21 cellular contexts compared by ENCODE assay signal in genomic region chr5:35416217-35416988, GRCh38.
"Had no signal": no experiment of that assay in that cellular context is flagged by ENCODE, and none has a peak within 500 bp of the region (broad histone marks: within the 10 kb centered on the region; RNA-seq: fewer than 3 reads in every experiment).

No MANE protein-coding gene starts in this region.

- H3K4me3 Mint-ChIP-seq: activated CD4-positive, alpha-beta T cell treated with anti-CD3 and anti-CD28 coated beads, Interleukin-2, amount 10 ng/mL, durations not matched to agents 24 days and 14 days; activated CD8-positive, alpha-beta memory T cell treated with anti-CD3 and anti-CD28 coated beads, Interleukin-2, amount 10 ng/mL, durations not matched to agents 7 days and 5 days; activated CD8-positive, alpha-beta T cell treated with anti-CD3 and anti-CD28 coated beads for 36 hours; activated naive CD4-positive, alpha-beta T cell treated with anti-CD3 and anti-CD28 coated beads, Interleukin-2, amount 10 ng/mL, durations not matched to agents 7 days and 5 days; endodermal cell; naive thymus-derived CD4-positive, alpha-beta T cell; neural crest cell had no signal

- H3K27ac Mint-ChIP-seq: activated CD4-positive, alpha-beta T cell treated with anti-CD3 and anti-CD28 coated beads, Interleukin-2, amount 10 ng/mL, durations not matched to agents 24 days and 14 days; activated CD8-positive, alpha-beta memory T cell treated with anti-CD3 and anti-CD28 coated beads, Interleukin-2, amount 10 ng/mL, durations not matched to agents 7 days and 5 days; activated CD8-positive, alpha-beta T cell treated with anti-CD3 and anti-CD28 coated beads for 36 hours; activated naive CD4-positive, alpha-beta T cell treated with anti-CD3 and anti-CD28 coated beads, Interleukin-2, amount 10 ng/mL, durations not matched to agents 7 days and 5 days; endodermal cell; naive thymus-derived CD4-positive, alpha-beta T cell had no signal

- H3K36me3 Mint-ChIP-seq: activated CD8-positive, alpha-beta memory T cell treated with anti-CD3 and anti-CD28 coated beads, Interleukin-2, amount 10 ng/mL, durations not matched to agents 7 days and 5 days; activated naive CD4-positive, alpha-beta T cell treated with anti-CD3 and anti-CD28 coated beads, Interleukin-2, amount 10 ng/mL, durations not matched to agents 7 days and 5 days; naive thymus-derived CD4-positive, alpha-beta T cell had no signal

- H3K36me3 ChIP-seq: heart left ventricle, sigmoid colon had no signal

- ATAC-seq: activated CD4-positive, CD25-positive, alpha-beta regulatory T cell treated with anti-CD3 and anti-CD28 coated beads, Interleukin-2, amount 50 U/mL, for 24 hours; activated CD8-positive, alpha-beta memory T cell treated with anti-CD3 and anti-CD28 coated beads, Interleukin-2, amount 10 ng/mL, durations not matched to agents 7 days and 5 days; activated CD8-positive, alpha-beta T cell treated with anti-CD3 and anti-CD28 coated beads for 36 hours; heart left ventricle; naive thymus-derived CD4-positive, alpha-beta T cell had no signal

- H3K27me3 Mint-ChIP-seq: activated CD8-positive, alpha-beta memory T cell treated with anti-CD3 and anti-CD28 coated beads, Interleukin-2, amount 10 ng/mL, durations not matched to agents 7 days and 5 days; activated naive CD4-positive, alpha-beta T cell treated with anti-CD3 and anti-CD28 coated beads, Interleukin-2, amount 10 ng/mL, durations not matched to agents 7 days and 5 days had no signal

- H3K9me3 Mint-ChIP-seq: activated CD4-positive, alpha-beta T cell treated with anti-CD3 and anti-CD28 coated beads, Interleukin-2, amount 10 ng/mL, durations not matched to agents 24 days and 14 days; activated naive CD4-positive, alpha-beta T cell treated with anti-CD3 and anti-CD28 coated beads, Interleukin-2, amount 10 ng/mL, durations not matched to agents 7 days and 5 days had no signal

- H3K4me1 ChIP-seq: heart left ventricle, testis had no signal

- H3K27me3 ChIP-seq: heart left ventricle, sigmoid colon, testis had no signal

- DNase-seq: activated CD4-positive, alpha-beta T cell treated with anti-CD3 and anti-CD28 coated beads, Interleukin-2, amount 10 ng/mL, durations not matched to agents 24 days and 14 days; activated CD8-positive, alpha-beta memory T cell treated with anti-CD3 and anti-CD28 coated beads, Interleukin-2, amount 10 ng/mL, durations not matched to agents 7 days and 5 days; activated CD8-positive, alpha-beta T cell treated with anti-CD3 and anti-CD28 coated beads for 36 hours; activated effector memory CD4-positive, alpha-beta T cell treated with anti-CD3 and anti-CD28 coated beads, Interleukin-2, amount 50 U/mL, for 16 hours; activated naive CD4-positive, alpha-beta T cell treated with anti-CD3 and anti-CD28 coated beads, Interleukin-2, amount 10 ng/mL, durations not matched to agents 7 days and 5 days; activated T-cell treated with anti-CD3 and anti-CD28 coated beads for 4 hours; cortex of kidney; endodermal cell; heart left ventricle; islet precursor cell; naive thymus-derived CD4-positive, alpha-beta T cell; occipital lobe; posterior cingulate gyrus; sigmoid colon; stimulated activated CD4-positive, alpha-beta T cell treated with anti-CD3 and anti-CD28 coated beads, Interleukin-2, amount 100 ng/mL, for 48 hours; stimulated activated naive CD4-positive, alpha-beta T cell; testis had no signal

- H3K27ac ChIP-seq: epithelial cell of prostate, heart left ventricle, sigmoid colon, testis had no signal

- H3K4me1 Mint-ChIP-seq: activated CD4-positive, alpha-beta T cell treated with anti-CD3 and anti-CD28 coated beads, Interleukin-2, amount 10 ng/mL, durations not matched to agents 24 days and 14 days; activated CD8-positive, alpha-beta memory T cell treated with anti-CD3 and anti-CD28 coated beads, Interleukin-2, amount 10 ng/mL, durations not matched to agents 7 days and 5 days; activated naive CD4-positive, alpha-beta T cell treated with anti-CD3 and anti-CD28 coated beads, Interleukin-2, amount 10 ng/mL, durations not matched to agents 7 days and 5 days; naive thymus-derived CD4-positive, alpha-beta T cell; neural crest cell had no signal

- H3K9me3 ChIP-seq: sigmoid colon, testis had no signal

- H3K4me3 ChIP-seq: heart left ventricle, lung, sigmoid colon, testis had no signal
